Comparison of ENCODE assay signal across 1 cellular context in the genomic region with DNA sequence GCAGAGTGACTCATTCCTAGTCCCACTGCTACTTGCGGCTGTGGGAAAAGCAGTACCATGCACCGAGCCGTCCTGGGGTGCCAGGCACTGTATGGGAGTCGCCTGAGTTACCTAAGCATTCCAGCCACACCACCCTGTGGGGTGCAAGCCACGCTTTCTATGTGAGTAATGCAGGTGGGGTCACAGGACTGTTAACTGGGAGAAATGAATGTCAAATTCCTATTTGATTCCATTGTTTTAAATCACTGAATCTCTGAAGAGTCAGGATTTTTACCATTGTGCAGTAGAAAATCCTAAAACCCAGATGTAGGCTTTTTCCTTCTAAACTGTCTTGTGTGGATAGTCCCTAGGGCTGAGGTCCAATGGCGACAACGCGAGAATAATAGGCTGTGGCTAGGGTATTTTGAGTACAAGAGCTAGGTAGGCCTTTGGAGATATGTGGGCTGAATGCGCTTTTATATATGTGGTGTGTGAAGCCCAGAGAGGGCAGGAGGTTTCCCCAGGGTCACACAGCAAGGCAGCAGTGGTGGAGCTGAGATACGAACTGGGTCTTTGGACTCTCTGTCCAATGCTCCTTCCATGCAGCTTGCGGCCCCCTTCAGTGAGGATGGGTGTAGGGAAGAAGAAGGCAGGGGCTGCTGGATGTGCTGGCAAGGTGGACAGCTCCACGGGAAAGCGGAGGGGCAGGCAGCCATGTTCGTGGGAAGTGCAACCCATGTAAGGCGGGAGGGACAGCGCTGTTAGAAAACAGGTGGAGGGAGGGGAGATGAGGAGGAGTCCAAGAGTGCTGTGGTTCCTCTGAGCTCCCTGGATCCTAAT.
TF ChIP-seq lines count a peak whose summit lies in the region.

No MANE protein-coding gene starts in this region.

TF ChIP-seq in endothelial cell of umbilical vein, 7 proteins besides CTCF, POLR2A, EP300 and RAD21 (continued from another document):
- TF ChIP-seq FOS (IDR thresholded peaks at IDR 0.05; ENCODE audit: borderline replicate concordance, insufficient read depth, low read length) = no peak
- no peak for TF ChIP-seq POLR2AphosphoS5 (IDR thresholded peaks at IDR 0.05; ENCODE audit: insufficient read depth, low read depth, low read length)
- TF ChIP-seq EZH2 (IDR thresholded peaks at IDR 0.05; ENCODE audit: borderline replicate concordance, low read depth, low read length, severe bottlenecking) = no peak
- no peak for TF ChIP-seq GATA2 (IDR thresholded peaks at IDR 0.05; ENCODE audit: insufficient read depth, insufficient read length, low read depth, low read length)
- no peak for TF ChIP-seq MYC (IDR thresholded peaks at IDR 0.05; ENCODE audit: low read depth, low read length)
- TF ChIP-seq, protein P1, sequence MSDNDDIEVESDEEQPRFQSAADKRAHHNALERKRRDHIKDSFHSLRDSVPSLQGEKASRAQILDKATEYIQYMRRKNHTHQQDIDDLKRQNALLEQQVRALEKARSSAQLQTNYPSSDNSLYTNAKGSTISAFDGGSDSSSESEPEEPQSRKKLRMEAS (IDR thresholded peaks at IDR 0.05; ENCODE audit: insufficient read depth, insufficient read length) = no peak
